Comparison of ENCODE assay signal across 17 cellular contexts in genomic region chr2:7592618-7593140, GRCh38.
DNase-seq lines count a peak whose midpoint lies in the region; ATAC-seq and TF ChIP-seq lines count a peak whose summit lies in the region.
"Had no signal": no experiment of that assay in that cellular context is flagged by ENCODE, and none has a peak within 500 bp of the region (broad histone marks: within the 10 kb centered on the region; RNA-seq: fewer than 3 reads in every experiment).

No MANE protein-coding gene starts in this region.

- intact Hi-C loops in activated CD8-positive, alpha-beta T cell treated with anti-CD3 and anti-CD28 coated beads for 36 hours (cut with micrococcal nuclease) = no loop called here

- POLR2A ChIA-PET in activated CD4-positive, alpha-beta T cell treated with anti-CD3 and anti-CD28 coated beads, Interleukin-2, amount 10 ng/mL, durations not matched to agents 7 days and 5 days (lab: Charles Lee) = no interaction called here
- POLR2A ChIA-PET in activated CD8-positive, alpha-beta T cell treated with anti-CD3 and anti-CD28 coated beads for 36 hours (lab: Charles Lee) = interaction anchor here (1.3 to 1.5 kb wide), 3 partner anchors 24 to 165 kb away, joined by 3 to 5 read pairs (median 4); no protein-coding TSS in a partner anchor

- H3K27me3 ChIP-seq in GM23338 (ENCODE audit: insufficient read depth) (no peaks in the 10 kb centered on the region), neural progenitor cell (no peaks in the 10 kb centered on the region)
- H3K27me3 ChIP-seq: BLaER1, SJSA1 had no signal

- H4K20me1 ChIP-seq in GM23338 (replicated peaks; ENCODE audit: insufficient read depth) (no peaks in the 10 kb centered on the region), neural progenitor cell (ENCODE audit: low read depth) (no peaks in the 10 kb centered on the region)
- H4K20me1 ChIP-seq: BLaER1 had no signal

- H3K4me3 ChIP-seq in GM23338 (no peak overlapping the region), neural progenitor cell (no peak overlapping the region)
- H3K4me3 ChIP-seq: A549, BLaER1, SJSA1 had no signal

- ATAC-seq in GM23338 (no peak), HG02610 (IDR thresholded peaks at IDR 0.05; ENCODE audit: unreplicated experiment) (no peak), GM21786 (IDR thresholded peaks at IDR 0.05; ENCODE audit: unreplicated experiment) (no peak)
- peak; percentile 44 for ATAC-seq in activated CD8-positive, alpha-beta T cell treated with anti-CD3 and anti-CD28 coated beads for 36 hours
- ATAC-seq: CD8-positive, alpha-beta T cell had no signal

- H3K27me3 Mint-ChIP-seq in activated CD4-positive, alpha-beta T cell treated with anti-CD3 and anti-CD28 coated beads, Interleukin-2, amount 10 ng/mL, durations not matched to agents 7 days and 5 days = no peaks in the 10 kb centered on the region
- H3K27me3 Mint-ChIP-seq in GM23338 (ENCODE audit: insufficient read depth, low read depth, poor library complexity) = no peaks in the 10 kb centered on the region
- no peaks in the 10 kb centered on the region for H3K27me3 Mint-ChIP-seq in activated CD8-positive, alpha-beta T cell treated with anti-CD3 and anti-CD28 coated beads for 36 hours
- peaks cover 1% of the 10 kb centered on the region for H3K27me3 Mint-ChIP-seq in neural progenitor cell (ENCODE audit: insufficient read depth, low read depth)

- H3K4me1 ChIP-seq in GM23338 (ENCODE audit: insufficient read depth) (no peaks in the 10 kb centered on the region), neural progenitor cell (no peaks in the 10 kb centered on the region)
- H3K4me1 ChIP-seq: A549, SJSA1 had no signal

- DNase-seq in activated CD4-positive, alpha-beta T cell treated with anti-CD3 and anti-CD28 coated beads, Interleukin-2, amount 10 ng/mL, durations not matched to agents 7 days and 5 days = peak; percentile 12
- DNase-seq in activated CD4-positive, alpha-beta T cell treated with anti-CD3 and anti-CD28 coated beads, Interleukin-2, amount 50 U/mL, for 4 hours = no peak
- no peak for DNase-seq in GM23338 (ENCODE audit: low spot score)
- DNase-seq in activated CD8-positive, alpha-beta T cell treated with anti-CD3 and anti-CD28 coated beads for 36 hours = no peak
- DNase-seq in neural progenitor cell (ENCODE audit: low spot score) = no peak
- DNase-seq in ecto neural progenitor cell (ENCODE audit: low spot score) = no peak
- DNase-seq: Calu3; CD8-positive, alpha-beta T cell; NCI-H1436; NCI-H2029; NCI-H345; NCI-H526 had no signal

- H3K27ac ChIP-seq in GM23338 (ENCODE audit: low read depth) (no peak overlapping the region), neural progenitor cell (no peak overlapping the region)
- H3K27ac ChIP-seq: A549, BLaER1, SJSA1 had no signal

- H3K9me3 Mint-ChIP-seq in activated CD4-positive, alpha-beta T cell treated with anti-CD3 and anti-CD28 coated beads, Interleukin-2, amount 10 ng/mL, durations not matched to agents 7 days and 5 days = peaks cover 4% of the 10 kb centered on the region
- H3K9me3 Mint-ChIP-seq in GM23338 = no peaks in the 10 kb centered on the region
- H3K9me3 Mint-ChIP-seq in activated CD8-positive, alpha-beta T cell treated with anti-CD3 and anti-CD28 coated beads for 36 hours = peaks cover 2% of the 10 kb centered on the region
- H3K9me3 Mint-ChIP-seq in neural progenitor cell = no peaks in the 10 kb centered on the region
- H3K9me3 Mint-ChIP-seq: CD8-positive, alpha-beta T cell had no signal

- CTCF ChIA-PET in activated CD4-positive, alpha-beta T cell treated with anti-CD3 and anti-CD28 coated beads, Interleukin-2, amount 10 ng/mL, durations not matched to agents 7 days and 5 days (lab: Charles Lee) = interaction anchor here (0.6 to 1.1 kb wide), 4 partner anchors 20 to 166 kb away, joined by 3 read pairs; no protein-coding TSS in a partner anchor
- CTCF ChIA-PET in activated CD8-positive, alpha-beta T cell treated with anti-CD3 and anti-CD28 coated beads for 36 hours (lab: Charles Lee) = interaction anchor here (1.0 to 1.9 kb wide), 5 partner anchors 13 to 165 kb away, joined by 3 to 10 read pairs (median 3); no protein-coding TSS in a partner anchor

- H3K9ac ChIP-seq in neural progenitor cell = no peak overlapping the region
- H3K9ac ChIP-seq: BLaER1 had no signal

- H3K9me3 ChIP-seq in neural progenitor cell (ENCODE audit: low read depth) = no peaks in the 10 kb centered on the region
- H3K9me3 ChIP-seq: A549, BLaER1, SJSA1 had no signal

- TF ChIP-seq CTCF in GM23338 (conservative IDR thresholded peaks at IDR 0.05; ENCODE audit: low read depth in 2 of 2) = no peak
- no peak for TF ChIP-seq CTCF in activated CD8-positive, alpha-beta T cell treated with anti-CD3 and anti-CD28 coated beads for 36 hours (IDR thresholded peaks at IDR 0.05)
- no peak for TF ChIP-seq CTCF in neural progenitor cell (IDR thresholded peaks at IDR 0.05)

- H3K36me3 Mint-ChIP-seq in activated CD4-positive, alpha-beta T cell treated with anti-CD3 and anti-CD28 coated beads, Interleukin-2, amount 10 ng/mL, durations not matched to agents 7 days and 5 days (ENCODE audit: low read depth) = no peaks in the 10 kb centered on the region
- H3K36me3 Mint-ChIP-seq in GM23338 (ENCODE audit: low read depth) (no peaks in the 10 kb centered on the region), neural progenitor cell (no peaks in the 10 kb centered on the region)
- peaks cover 9% of the 10 kb centered on the region for H3K36me3 Mint-ChIP-seq in activated CD8-positive, alpha-beta T cell treated with anti-CD3 and anti-CD28 coated beads for 36 hours (ENCODE audit: low read depth)
- H3K36me3 Mint-ChIP-seq: CD8-positive, alpha-beta T cell had no signal

- H3K4me3 Mint-ChIP-seq in activated CD4-positive, alpha-beta T cell treated with anti-CD3 and anti-CD28 coated beads, Interleukin-2, amount 10 ng/mL, durations not matched to agents 7 days and 5 days = no peak overlapping the region
- H3K4me3 Mint-ChIP-seq in GM23338 (no peak overlapping the region), neural progenitor cell (no peak overlapping the region)
- no peak overlapping the region for H3K4me3 Mint-ChIP-seq in activated CD8-positive, alpha-beta T cell treated with anti-CD3 and anti-CD28 coated beads for 36 hours
- H3K4me3 Mint-ChIP-seq: CD8-positive, alpha-beta T cell had no signal

- no peaks in the 10 kb centered on the region for H3K36me3 ChIP-seq in GM23338 (ENCODE audit: insufficient read depth)
- no peaks in the 10 kb centered on the region for H3K36me3 ChIP-seq in neural progenitor cell
- H3K36me3 ChIP-seq: BLaER1, SJSA1 had no signal

- no peak overlapping the region for H3K27ac Mint-ChIP-seq in activated CD4-positive, alpha-beta T cell treated with anti-CD3 and anti-CD28 coated beads, Interleukin-2, amount 10 ng/mL, durations not matched to agents 7 days and 5 days
- no peak overlapping the region for H3K27ac Mint-ChIP-seq in GM23338
- no peak overlapping the region for H3K27ac Mint-ChIP-seq in activated CD8-positive, alpha-beta T cell treated with anti-CD3 and anti-CD28 coated beads for 36 hours
- peak overlapping the region; percentile 4 for H3K27ac Mint-ChIP-seq in neural progenitor cell
- H3K27ac Mint-ChIP-seq: CD8-positive, alpha-beta T cell had no signal

- no peak overlapping the region for H3K4me2 ChIP-seq in GM23338
- no peak overlapping the region for H3K4me2 ChIP-seq in neural progenitor cell
- H3K4me2 ChIP-seq: A549, BLaER1 had no signal

- peaks cover 9% of the 10 kb centered on the region for H3K4me1 Mint-ChIP-seq in activated CD4-positive, alpha-beta T cell treated with anti-CD3 and anti-CD28 coated beads, Interleukin-2, amount 10 ng/mL, durations not matched to agents 7 days and 5 days
- H3K4me1 Mint-ChIP-seq in GM23338 (no peaks in the 10 kb centered on the region), neural progenitor cell (peaks cover 12% of the 10 kb centered on the region)
- peaks cover 27% of the 10 kb centered on the region for H3K4me1 Mint-ChIP-seq in activated CD8-positive, alpha-beta T cell treated with anti-CD3 and anti-CD28 coated beads for 36 hours (ENCODE audit: low read depth)

- H3K9me2 ChIP-seq in GM23338 (ENCODE audit: insufficient read depth) = peaks cover 29% of the 10 kb centered on the region

- H3K79me2 ChIP-seq in GM23338 (replicated peaks; ENCODE audit: insufficient read depth) (no peaks in the 10 kb centered on the region), neural progenitor cell (ENCODE audit: low read depth) (no peaks in the 10 kb centered on the region)

- H2AFZ ChIP-seq in GM23338 (peak overlapping the region; percentile 95), neural progenitor cell (replicated peaks) (no peak overlapping the region)

- no peaks in the 10 kb centered on the region for H3F3A ChIP-seq in GM23338 (replicated peaks; ENCODE audit: low read depth)
- peaks cover 15% of the 10 kb centered on the region for H3F3A ChIP-seq in neural progenitor cell (ENCODE audit: low read depth)

TF ChIP-seq in GM23338, 12 proteins besides CTCF, POLR2A, EP300 and RAD21:
- no peak for TF ChIP-seq CREB1 (CRISPR knock-in tag; IDR thresholded peaks at IDR 0.05; ENCODE audit: low read depth)
- no peak for TF ChIP-seq ZNF331 (CRISPR knock-in tag; IDR thresholded peaks at IDR 0.05; ENCODE audit: low read depth)
- TF ChIP-seq JUNB (IDR thresholded peaks at IDR 0.05; ENCODE audit: unreplicated experiment) = no peak
- TF ChIP-seq REST (IDR thresholded peaks at IDR 0.05; ENCODE audit: unreplicated experiment) = no peak
- no peak for TF ChIP-seq EZH2 (IDR thresholded peaks at IDR 0.05; ENCODE audit: low read depth, unreplicated experiment)
